In the genomic region with DNA sequence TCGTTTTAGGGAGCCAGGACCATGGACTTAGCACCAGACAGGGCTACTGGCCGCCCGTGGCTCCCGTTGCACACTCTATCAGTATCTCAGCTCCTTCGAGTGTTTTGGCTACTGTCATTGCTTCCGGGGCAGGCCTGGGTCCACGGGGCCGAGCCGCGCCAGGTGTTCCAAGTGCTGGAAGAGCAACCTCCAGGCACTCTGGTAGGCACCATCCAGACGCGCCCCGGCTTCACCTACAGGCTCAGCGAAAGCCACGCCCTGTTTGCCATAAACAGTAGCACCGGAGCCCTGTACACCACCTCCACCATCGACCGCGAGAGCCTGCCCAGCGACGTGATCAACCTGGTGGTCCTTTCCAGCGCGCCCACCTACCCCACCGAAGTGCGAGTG, we compare ENCODE assay signal across 8 cellular contexts. TPM values are rescaled to one million over a fixed set of nuclear protein-coding genes. Genes with fewer than 3 reads are reported as not detected.
A peak's percentile ranks its signal among the peaks of the same experiment; 100 is the strongest.
DNase-seq lines count a peak whose midpoint lies in the region; ATAC-seq and TF ChIP-seq lines count a peak whose summit lies in the region.

No MANE protein-coding gene starts in this region.

- in situ Hi-C loops in astrocyte of the spinal cord (cut with HindIII; ENCODE audit: low sequenced_read_pairs), result no loop called here

- H3K27ac Mint-ChIP-seq in immature natural killer cell, result peak overlapping the region; percentile 56 to 89 (median 84)

- no peaks in the 10 kb centered on the region for H3K36me3 ChIP-seq in BE2C
- H3K36me3 ChIP-seq in spleen, result no peaks in the 10 kb centered on the region

- no peak for ATAC-seq in GM19328 (IDR thresholded peaks at IDR 0.05; ENCODE audit: unreplicated experiment)

- H3K4me1 ChIP-seq in BE2C (peaks cover 6% of the 10 kb centered on the region; the same call in 1 of the 2 replicates), spleen (peaks cover 4 to 56% (median 28%) of the 10 kb centered on the region in 6 donors)

- H3K27ac ChIP-seq in spleen, result peak overlapping the region in 7 of 8 donors; percentile 83 to 92 (median 87)

- peaks cover 5 to 14% (median 13%) of the 10 kb centered on the region in 3 donors for H3K36me3 Mint-ChIP-seq in immature natural killer cell

- H3K4me3 ChIP-seq in BE2C (ENCODE audit: low read depth, low read length) (peak overlapping the region; percentile 90), astrocyte of the spinal cord (ENCODE audit: low read depth, low read length) (peak overlapping the region; percentile 87), spleen (peak overlapping the region; percentile 55 to 82 (median 63))

- no peak for TF ChIP-seq POLR2A in spleen (IDR thresholded peaks at IDR 0.05)

- no peaks in the 10 kb centered on the region for H3K9me3 Mint-ChIP-seq in immature natural killer cell

- peak; percentile 39 for DNase-seq in BE2C
- peak; percentile 2 for DNase-seq in HuH-7.5 (ENCODE audit: low spot score)
- DNase-seq in astrocyte of the spinal cord (ENCODE audit: low read depth, low spot score), result no peak
- peak; percentile 19 to 29 (median 25) for DNase-seq in immature natural killer cell
- peak; percentile 78 for DNase-seq in spleen
- DNase-seq in NCI-H1436 (lab: John Stamatoyannopoulos, UW), result no peak
- no peak for DNase-seq in NCI-H1105 treated with DMSO at 0.1 percent for 48 hours (lab: John Stamatoyannopoulos, UW)

- no peaks in the 10 kb centered on the region for H3K9me3 ChIP-seq in BE2C
- H3K9me3 ChIP-seq in spleen, result no peaks in the 10 kb centered on the region

- H3K4me3 Mint-ChIP-seq in immature natural killer cell, result peak overlapping the region; percentile 93 to 98 (median 96)

- no peak for TF ChIP-seq CTCF in BE2C (IDR thresholded peaks at IDR 0.05; ENCODE audit: low read depth, low read length)
- TF ChIP-seq CTCF in astrocyte of the spinal cord (IDR thresholded peaks at IDR 0.05; ENCODE audit: low read depth, low read length), result no peak
- no peak for TF ChIP-seq CTCF in spleen (IDR thresholded peaks at IDR 0.05 in 8 of 11, conservative IDR thresholded peaks at IDR 0.05 in 3 of 11)

- H3K27me3 Mint-ChIP-seq in immature natural killer cell (ENCODE audit: low read depth in 3 of 3), result peaks cover 7 to 20% (median 9%) of the 10 kb centered on the region in 3 donors

- H3K4me1 Mint-ChIP-seq in immature natural killer cell, result peaks cover 56 to 79% of the 10 kb centered on the region in 2 donors

- 0 to 6% (median 1%) methylated on average over 4 to 25 of the region's 25 CpGs for WGBS in spleen, 5 donors

- intact Hi-C loops in spleen (cut with DNase I; ENCODE audit: low total_unique reads), result no loop called here

- H3K27me3 ChIP-seq in BE2C (no peaks in the 10 kb centered on the region), spleen (replicated peaks in 1 of 7) (peaks cover 0 to 59% (median 30%) of the 10 kb centered on the region in 7 donors)

RNA-seq across cellular contexts. Expression of gene FAT4, which starts 1.6 kb away (rescaled TPM):
- polyA plus RNA-seq in BE2C (2012; ENCODE audit: insufficient read depth, insufficient read length, low read depth), result 1.8 TPM
- polyA plus RNA-seq in immature natural killer cell, result 1 to 10 TPM in 1 of 3 donors, under 1 TPM in 2; 0.32 to 1.4 (median 0.47) TPM
- 10 to 100 TPM; 11.2 to 41.2 (median 26.6) TPM for total RNA-seq in spleen
- under 1 TPM; 0.24 to 0.90 (median 0.41) TPM for polyA plus RNA-seq in spleen

Comparison
In these comparisons a context has a peak if more than half of its experiments do, and no peak if none do; other contexts are left out.
1. DNase-seq: peak in BE2C (single experiment), HuH-7.5 (single experiment), immature natural killer cell (3 of 3) and spleen (single experiment); none in astrocyte of the spinal cord (single experiment), NCI-H1436 (single experiment) and NCI-H1105 treated with DMSO at 0.1 percent for 48 hours (single experiment).
2. Peak in every context shown above with its lines, with median percentiles within 50 percentile points of each other: H3K4me3 ChIP-seq.